15 cellular contexts compared by ENCODE assay signal in genomic region chr1:240385985-240386978, GRCh38.
DNase-seq lines count a peak whose midpoint lies in the region; ATAC-seq and TF ChIP-seq lines count a peak whose summit lies in the region.
"Had no signal": no experiment of that assay in that cellular context is flagged by ENCODE, and none has a peak within 500 bp of the region (broad histone marks: within the 10 kb centered on the region; RNA-seq: fewer than 3 reads in every experiment).

No MANE protein-coding gene starts in this region.

- no peaks in the 10 kb centered on the region for H3K36me3 ChIP-seq in ovary
- H3K36me3 ChIP-seq: BLaER1 treated with 17β-estradiol and CSF1 and Interleukin-3, amounts not matched to agents 10 nM and 100 nM; cardiac muscle cell; stomach had no signal

- no peak for ATAC-seq in right cardiac atrium
- ATAC-seq in GM18498 (IDR thresholded peaks at IDR 0.05; ENCODE audit: unreplicated experiment): no peak

- H3K4me1 ChIP-seq in right cardiac atrium (ENCODE audit: control insufficient read depth, insufficient read depth, low read length) (no peaks in the 10 kb centered on the region), ovary (ENCODE audit: insufficient read depth) (no peaks in the 10 kb centered on the region)
- H3K4me1 ChIP-seq: BLaER1 treated with 17β-estradiol and CSF1 and Interleukin-3, amounts not matched to agents 10 nM and 100 nM; stomach had no signal

- no peak overlapping the region for H3K27ac ChIP-seq in right cardiac atrium (ENCODE audit: low read length)
- no peak overlapping the region for H3K27ac ChIP-seq in ovary
- H3K27ac ChIP-seq: BLaER1 treated with 17β-estradiol and CSF1 and Interleukin-3, amounts not matched to agents 10 nM and 100 nM; cardiac muscle cell; stomach had no signal

- intact Hi-C loops in right cardiac atrium (cut with DNase I) (no loop called here), ovary (cut with DNase I) (no loop called here)

- no peak overlapping the region for H3K4me3 ChIP-seq in astrocyte of the spinal cord (ENCODE audit: low read depth, low read length)
- H3K4me3 ChIP-seq in right cardiac atrium (ENCODE audit: low read length): no peak overlapping the region
- H3K4me3 ChIP-seq in ovary: no peak overlapping the region
- H3K4me3 ChIP-seq: BLaER1 treated with 17β-estradiol and CSF1 and Interleukin-3, amounts not matched to agents 10 nM and 100 nM; cardiac muscle cell; stomach had no signal

- TF ChIP-seq POLR2A in ovary (IDR thresholded peaks at IDR 0.05): no peak

- H3K9me3 ChIP-seq in right cardiac atrium (ENCODE audit: control insufficient read depth, low read length): no peaks in the 10 kb centered on the region
- no peaks in the 10 kb centered on the region for H3K9me3 ChIP-seq in ovary

- in situ Hi-C loops in ACHN (cut with HindIII; ENCODE audit: low pct_ligation_motif_present, low pct_unique_long_range_greater_than_20kb, low sequenced_read_pairs): no loop called here
- in situ Hi-C loops in astrocyte of the spinal cord (cut with HindIII; ENCODE audit: low sequenced_read_pairs): no loop called here

- peak; percentile 77 for DNase-seq in ACHN
- peak; percentile 13 for DNase-seq in HK-2 (ENCODE audit: unreplicated experiment)
- DNase-seq in astrocyte of the spinal cord (ENCODE audit: low read depth, low spot score): peak; percentile 92
- peak; percentile 2 for DNase-seq in kidney tubule cell (ENCODE audit: low spot score)
- DNase-seq in right cardiac atrium: no peak
- no peak for DNase-seq in hypothalamus (lab: John Stamatoyannopoulos, UW)
- DNase-seq in ovary: no peak
- DNase-seq: activated T-cell treated with anti-CD3 and anti-CD28 coated beads, Interleukin-2, amount 50 U/mL, for 48 hours; KG1; RPMI8226; stimulated activated CD4-positive, alpha-beta T cell treated with anti-CD3 and anti-CD28 coated beads, Interleukin-4, amount 100 ng/mL, for 24 hours; stomach had no signal

- 74% methylated on average over 7 of the region's 7 CpGs for WGBS in right cardiac atrium
- 55 to 71% (median 68%) methylated on average over 7 of the region's 7 CpGs for WGBS in ovary, 3 donors

- no peak for TF ChIP-seq EP300 in ovary (IDR thresholded peaks at IDR 0.05)

- no peak for TF ChIP-seq CTCF in astrocyte of the spinal cord (IDR thresholded peaks at IDR 0.05; ENCODE audit: low read depth, low read length)
- no peak for TF ChIP-seq CTCF in ovary (IDR thresholded peaks at IDR 0.05)

- H3K27me3 ChIP-seq in right cardiac atrium (ENCODE audit: control insufficient read depth, insufficient read depth) (no peaks in the 10 kb centered on the region), ovary (no peaks in the 10 kb centered on the region)
- H3K27me3 ChIP-seq: BLaER1 treated with 17β-estradiol and CSF1 and Interleukin-3, amounts not matched to agents 10 nM and 100 nM; cardiac muscle cell; stomach had no signal

Comparison
In these comparisons a context has a peak if more than half of its experiments do, and no peak if none do; other contexts are left out.
1. DNase-seq: peak in ACHN (single experiment), HK-2 (single experiment), astrocyte of the spinal cord (single experiment) and kidney tubule cell (single experiment); none in right cardiac atrium (0 of 3), hypothalamus (0 of 51) and ovary (0 of 5).